1 cellular context compared by ENCODE assay signal in the genomic region with DNA sequence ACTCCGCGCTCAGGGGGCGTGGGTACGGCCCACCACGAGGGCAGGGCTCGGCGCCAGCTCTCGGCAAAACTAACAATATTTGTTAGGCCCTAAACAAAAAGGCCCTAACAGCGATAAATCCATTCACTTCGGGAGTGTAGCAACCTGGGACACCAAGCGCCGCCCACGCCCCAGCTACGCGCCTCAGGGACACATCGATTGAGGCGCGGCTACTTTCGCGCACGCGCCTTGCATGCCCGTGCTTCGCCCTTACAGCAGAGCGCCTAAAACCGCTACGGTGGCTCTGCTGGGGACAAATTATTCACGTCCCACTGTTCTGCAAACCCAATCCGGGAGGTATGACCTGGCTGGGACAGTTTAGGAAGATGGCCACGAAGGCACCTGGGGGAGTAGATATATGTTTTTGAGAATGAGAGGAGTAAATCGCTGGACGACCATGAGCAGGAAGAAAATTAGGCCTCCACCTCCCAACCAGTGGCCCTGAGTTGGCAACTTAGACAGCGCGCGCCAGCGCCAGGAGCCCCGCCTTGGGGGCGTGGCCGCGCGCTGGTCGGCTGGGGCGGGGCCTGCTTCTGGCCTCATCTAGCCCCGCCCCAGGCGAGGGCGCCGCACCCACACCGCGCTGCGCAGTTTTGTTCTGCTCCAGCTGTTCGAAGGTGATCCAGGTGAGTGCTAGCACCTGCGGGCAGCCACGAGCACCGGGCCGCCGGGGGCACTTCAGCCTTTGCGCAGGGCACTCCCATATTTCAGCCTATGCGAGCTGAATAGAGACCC.
TF ChIP-seq lines count a peak whose summit lies in the region.

A gene (plus strand): TSS at position 606 of the 774 bp plus-strand sequence. CDS start 18,614 bp downstream, outside the sequence.

TF ChIP-seq in SK-N-SH, 30 proteins besides CTCF, POLR2A, EP300 and RAD21 (continued from another document):
- TF ChIP-seq, protein P1, sequence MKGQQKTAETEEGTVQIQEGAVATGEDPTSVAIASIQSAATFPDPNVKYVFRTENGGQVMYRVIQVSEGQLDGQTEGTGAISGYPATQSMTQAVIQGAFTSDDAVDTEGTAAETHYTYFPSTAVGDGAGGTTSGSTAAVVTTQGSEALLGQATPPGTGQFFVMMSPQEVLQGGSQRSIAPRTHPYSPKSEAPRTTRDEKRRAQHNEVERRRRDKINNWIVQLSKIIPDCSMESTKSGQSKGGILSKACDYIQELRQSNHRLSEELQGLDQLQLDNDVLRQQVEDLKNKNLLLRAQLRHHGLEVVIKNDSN (IDR thresholded peaks at IDR 0.05; ENCODE audit: borderline replicate concordance, low read depth) = no peak
- no peak for TF ChIP-seq YY1 (IDR thresholded peaks at IDR 0.05; ENCODE audit: low read depth)
- TF ChIP-seq, protein P2, sequence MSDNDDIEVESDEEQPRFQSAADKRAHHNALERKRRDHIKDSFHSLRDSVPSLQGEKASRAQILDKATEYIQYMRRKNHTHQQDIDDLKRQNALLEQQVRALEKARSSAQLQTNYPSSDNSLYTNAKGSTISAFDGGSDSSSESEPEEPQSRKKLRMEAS (IDR thresholded peaks at IDR 0.05; ENCODE audit: low read depth) = peak; percentile 76; the same call in 1 of the 2 replicates
- no peak for TF ChIP-seq SMC3 (IDR thresholded peaks at IDR 0.05; ENCODE audit: low read depth, low read length)
- no peak for TF ChIP-seq TCF12 (IDR thresholded peaks at IDR 0.05)
- TF ChIP-seq EZH2phosphoT487 (IDR thresholded peaks at IDR 0.05; ENCODE audit: borderline replicate concordance, low read depth) = no peak
- TF ChIP-seq MEF2A (IDR thresholded peaks at IDR 0.05; ENCODE audit: borderline replicate concordance, low read depth) = no peak
- peak; percentile 41; the same call in 1 of the 2 replicates for TF ChIP-seq ELF1 (IDR thresholded peaks at IDR 0.05)
- TF ChIP-seq, protein P3, sequence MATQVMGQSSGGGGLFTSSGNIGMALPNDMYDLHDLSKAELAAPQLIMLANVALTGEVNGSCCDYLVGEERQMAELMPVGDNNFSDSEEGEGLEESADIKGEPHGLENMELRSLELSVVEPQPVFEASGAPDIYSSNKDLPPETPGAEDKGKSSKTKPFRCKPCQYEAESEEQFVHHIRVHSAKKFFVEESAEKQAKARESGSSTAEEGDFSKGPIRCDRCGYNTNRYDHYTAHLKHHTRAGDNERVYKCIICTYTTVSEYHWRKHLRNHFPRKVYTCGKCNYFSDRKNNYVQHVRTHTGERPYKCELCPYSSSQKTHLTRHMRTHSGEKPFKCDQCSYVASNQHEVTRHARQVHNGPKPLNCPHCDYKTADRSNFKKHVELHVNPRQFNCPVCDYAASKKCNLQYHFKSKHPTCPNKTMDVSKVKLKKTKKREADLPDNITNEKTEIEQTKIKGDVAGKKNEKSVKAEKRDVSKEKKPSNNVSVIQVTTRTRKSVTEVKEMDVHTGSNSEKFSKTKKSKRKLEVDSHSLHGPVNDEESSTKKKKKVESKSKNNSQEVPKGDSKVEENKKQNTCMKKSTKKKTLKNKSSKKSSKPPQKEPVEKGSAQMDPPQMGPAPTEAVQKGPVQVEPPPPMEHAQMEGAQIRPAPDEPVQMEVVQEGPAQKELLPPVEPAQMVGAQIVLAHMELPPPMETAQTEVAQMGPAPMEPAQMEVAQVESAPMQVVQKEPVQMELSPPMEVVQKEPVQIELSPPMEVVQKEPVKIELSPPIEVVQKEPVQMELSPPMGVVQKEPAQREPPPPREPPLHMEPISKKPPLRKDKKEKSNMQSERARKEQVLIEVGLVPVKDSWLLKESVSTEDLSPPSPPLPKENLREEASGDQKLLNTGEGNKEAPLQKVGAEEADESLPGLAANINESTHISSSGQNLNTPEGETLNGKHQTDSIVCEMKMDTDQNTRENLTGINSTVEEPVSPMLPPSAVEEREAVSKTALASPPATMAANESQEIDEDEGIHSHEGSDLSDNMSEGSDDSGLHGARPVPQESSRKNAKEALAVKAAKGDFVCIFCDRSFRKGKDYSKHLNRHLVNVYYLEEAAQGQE (IDR thresholded peaks at IDR 0.05; ENCODE audit: low read depth, low read length) = 0 out of 2 replicates have a peak, but pooled peaks have one; percentile 56
